In the genomic region with DNA sequence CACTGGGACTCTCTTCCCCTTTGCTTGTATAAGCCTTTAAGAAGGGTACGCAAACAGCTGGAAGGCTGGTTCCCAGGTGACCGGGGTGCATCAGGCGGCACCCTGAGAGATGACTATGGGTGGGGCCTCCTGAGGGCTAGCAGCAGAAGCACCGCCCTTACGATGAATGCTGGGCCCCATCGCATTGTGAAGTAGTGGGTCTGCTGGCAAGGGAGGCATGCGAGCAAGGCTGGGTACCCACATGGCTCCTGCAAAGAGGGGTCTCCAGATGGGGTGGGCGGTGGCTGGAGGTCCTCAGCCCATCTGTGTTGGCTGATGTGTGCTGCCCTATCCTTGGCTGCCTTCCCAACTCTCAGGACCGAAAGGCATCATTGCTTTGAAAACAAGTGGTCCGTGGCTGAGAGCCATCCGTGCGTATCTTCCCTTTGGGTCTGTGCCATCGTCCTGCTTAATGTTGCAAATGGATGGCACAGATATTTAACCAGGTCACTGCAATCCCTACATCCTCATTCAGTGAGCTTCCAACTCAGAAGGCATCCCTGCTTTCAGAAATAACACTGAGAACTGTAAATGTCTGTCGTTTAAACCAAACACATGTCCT, we compare ENCODE assay signal across 21 cellular contexts.
DNase-seq lines count a peak whose midpoint lies in the region; ATAC-seq and TF ChIP-seq lines count a peak whose summit lies in the region.
"Had no signal": no experiment of that assay in that cellular context is flagged by ENCODE, and none has a peak within 500 bp of the region (broad histone marks: within the 10 kb centered on the region; RNA-seq: fewer than 3 reads in every experiment).

No MANE protein-coding gene starts in this region.

- no peak overlapping the region for H3K9ac ChIP-seq in neuronal stem cell (ENCODE audit: low read depth, low read length, poor library complexity)

- H2BK5ac ChIP-seq in neuronal stem cell (ENCODE audit: low read length) = no peak overlapping the region

- H2BK120ac ChIP-seq in neuronal stem cell (ENCODE audit: low read depth, low read length) = no peak overlapping the region

- WGBS in neuronal stem cell (ENCODE audit: extremely low coverage in 2 of 2, insufficient read length in 2 of 2, insufficient replicate concordance in 1 of 2), 2 donors = no CpG with 5 or more reads among the region's 14 CpGs

- H3K9me3 ChIP-seq in RWPE2 (ENCODE audit: severe bottlenecking) (no peaks in the 10 kb centered on the region), neuronal stem cell (replicated peaks in 1 of 2; ENCODE audit: control insufficient read depth in 2 of 2, insufficient read depth in 1 of 2, low read depth in 1 of 2, low read length in 2 of 2) (no peaks in the 10 kb centered on the region)
- H3K9me3 ChIP-seq: MG63, neutrophil, thoracic aorta had no signal

- H3K36me3 ChIP-seq in RWPE2 (ENCODE audit: low read depth) = no peaks in the 10 kb centered on the region
- H3K36me3 ChIP-seq in neuronal stem cell (replicated peaks in 1 of 2; ENCODE audit: control insufficient read depth in 2 of 2, insufficient read depth in 2 of 2, low read length in 2 of 2) = no peaks in the 10 kb centered on the region
- H3K36me3 ChIP-seq: MG63, neutrophil, thoracic aorta had no signal

- H3K4me1 ChIP-seq in RWPE2 (ENCODE audit: insufficient read depth, poor library complexity, severe bottlenecking) (no peaks in the 10 kb centered on the region), neuronal stem cell (ENCODE audit: control insufficient read depth in 2 of 2, insufficient read depth in 1 of 2, low read depth in 1 of 2, low read length in 2 of 2) (no peaks in the 10 kb centered on the region)

- H3K27ac ChIP-seq in RWPE2 (ENCODE audit: poor library complexity, severe bottlenecking) (no peak overlapping the region), neuronal stem cell (replicated peaks; ENCODE audit: low read length) (no peak overlapping the region)
- H3K27ac ChIP-seq: C4-2B, neutrophil, thoracic aorta had no signal

- H2AFZ ChIP-seq in neuronal stem cell (ENCODE audit: low read length) = no peak overlapping the region

- ATAC-seq in RWPE2 (ENCODE audit: low read depth) (no peak), HG03432 (IDR thresholded peaks at IDR 0.05; ENCODE audit: unreplicated experiment) (no peak)
- ATAC-seq: Panc1 had no signal

- H2BK12ac ChIP-seq in neuronal stem cell (ENCODE audit: low read length) = no peak overlapping the region

- H3K4me3 ChIP-seq in RWPE2 (ENCODE audit: severe bottlenecking) = no peak overlapping the region
- peak overlapping the region in 1 of 2 donors; percentile 49 for H3K4me3 ChIP-seq in neuronal stem cell (ENCODE audit: low read length in 2 of 2)
- H3K4me3 ChIP-seq: MG63, thoracic aorta had no signal

- no peak overlapping the region for H4K91ac ChIP-seq in neuronal stem cell (ENCODE audit: low read depth, low read length, poor library complexity)

- H2BK15ac ChIP-seq in neuronal stem cell (ENCODE audit: low read length) = no peak overlapping the region

- no peak overlapping the region for H2AK5ac ChIP-seq in neuronal stem cell (ENCODE audit: low read depth, low read length)

- DNase-seq in DMS79 treated with DMSO at 0.1 percent for 48 hours (lab: John Stamatoyannopoulos, UW) (peak; percentile 98), NCI-H187 (lab: John Stamatoyannopoulos, UW) (peak; percentile 62 to 82), RWPE2 (ENCODE audit: low spot score) (peak; percentile 29), neuronal stem cell (ENCODE audit: low spot score) (no peak), NCI-H1436 (lab: John Stamatoyannopoulos, UW) (no peak), NCI-H526 treated with DMSO at 0.1 percent for 48 hours (lab: John Stamatoyannopoulos, UW) (no peak), erythroblast (lab: John Stamatoyannopoulos, UW) (no peak)
- DNase-seq: activated CD4-positive, CD25-positive, alpha-beta regulatory T cell; activated gamma-delta T cell treated with Interleukin-2 at 50 U/mL for 16 hours; cortex of kidney; GOT3; islet precursor cell; MG63; NCI-H526; stimulated activated CD4-positive, alpha-beta T cell treated with anti-CD3 and anti-CD28 coated beads, Interleukin-4, amount 100 ng/mL, for 24 hours; T-helper 1 cell had no signal

- no peak overlapping the region for H3K4ac ChIP-seq in neuronal stem cell (ENCODE audit: low read length)

- no peak overlapping the region for H3K4me2 ChIP-seq in neuronal stem cell (ENCODE audit: insufficient read depth, low read length, poor library complexity, severe bottlenecking)

- no peak overlapping the region for H3K14ac ChIP-seq in neuronal stem cell (ENCODE audit: low read length)

- no peaks in the 10 kb centered on the region for H3K79me1 ChIP-seq in neuronal stem cell (ENCODE audit: low read depth, low read length)

- peak overlapping the region; percentile 44 for H3K18ac ChIP-seq in neuronal stem cell (ENCODE audit: low read length)

- no peak overlapping the region for H3K23ac ChIP-seq in neuronal stem cell (ENCODE audit: low read depth, low read length, poor library complexity)

- no peak for TF ChIP-seq CTCF in RWPE2 (IDR thresholded peaks at IDR 0.05; ENCODE audit: poor library complexity, severe bottlenecking)

- H3K27me3 ChIP-seq in RWPE2 (ENCODE audit: insufficient read depth, poor library complexity, severe bottlenecking) (no peaks in the 10 kb centered on the region), neuronal stem cell (ENCODE audit: control insufficient read depth in 3 of 3, insufficient read depth in 3 of 3, low read depth in 1 of 3, low read length in 3 of 3) (no peaks in the 10 kb centered on the region)
- H3K27me3 ChIP-seq: MG63, neutrophil had no signal

- TF ChIP-seq POLR2A in erythroblast (IDR thresholded peaks at IDR 0.05; ENCODE audit: low read length) = no peak

- H4K8ac ChIP-seq in neuronal stem cell (ENCODE audit: low read depth, low read length) = no peak overlapping the region

Comparison
In these comparisons a context has a peak if more than half of its experiments do, and no peak if none do; other contexts are left out.
1. DNase-seq: peak in DMS79 treated with DMSO at 0.1 percent for 48 hours (single experiment), NCI-H187 (2 of 2) and RWPE2 (single experiment); none in neuronal stem cell (single experiment), NCI-H1436 (single experiment), NCI-H526 treated with DMSO at 0.1 percent for 48 hours (single experiment) and erythroblast (0 of 2).